In the genomic region with DNA sequence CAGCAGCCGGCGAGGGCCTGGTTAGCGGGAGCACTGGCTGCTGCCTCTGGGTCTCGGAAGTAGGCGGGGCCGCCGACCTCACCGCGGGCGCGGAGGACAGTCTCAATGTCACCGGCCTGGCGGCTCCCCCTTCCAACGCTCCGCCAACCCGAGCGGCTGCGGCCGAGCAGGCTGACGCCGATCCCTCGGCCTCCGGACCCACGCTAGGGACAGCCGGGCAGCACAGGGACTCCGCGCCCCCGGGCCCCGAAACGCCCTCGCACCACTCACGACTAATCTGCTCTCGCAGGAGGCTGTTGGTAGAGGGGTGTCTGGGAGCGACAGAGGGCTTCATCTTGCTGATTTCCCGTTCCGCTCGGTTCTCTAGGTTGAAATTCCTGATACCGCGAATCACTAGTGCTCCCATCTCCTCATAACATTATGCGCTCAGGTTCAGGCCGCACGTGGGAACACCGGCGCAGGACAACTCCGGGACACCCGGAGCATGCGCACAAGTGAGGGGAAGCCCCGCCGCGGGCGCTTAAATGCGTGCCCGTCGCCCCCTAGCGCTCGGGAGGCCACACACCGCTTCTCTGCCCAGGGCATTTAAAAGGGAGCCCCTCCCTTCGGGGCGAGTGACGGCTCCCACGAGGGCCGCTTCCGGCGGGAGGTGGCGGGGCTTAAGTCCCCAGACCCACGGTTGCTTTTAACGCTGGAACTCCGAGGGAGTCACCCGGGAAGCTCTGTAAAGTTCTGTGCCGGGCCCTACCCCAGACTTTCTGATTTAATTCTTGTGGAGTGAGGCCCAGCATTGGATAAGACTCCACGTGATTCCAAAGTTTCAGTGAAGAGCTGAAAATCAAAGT, we compare ENCODE assay signal across 1 cellular context.
A peak's percentile ranks its signal among the peaks of the same experiment; 100 is the strongest.
TF ChIP-seq lines count a peak whose summit lies in the region.

A gene (minus strand): TSS at position 496 of the 845 bp plus-strand sequence. CDS start 90 bp downstream, at position 406.

TF ChIP-seq in K562, 482 proteins besides CTCF, POLR2A, EP300 and RAD21 (continued from another document and continues in another):
- no peak for TF ChIP-seq PYGO2 (tag; IDR thresholded peaks at IDR 0.05)
- no peak for TF ChIP-seq HNRNPUL1 (IDR thresholded peaks at IDR 0.05; ENCODE audit: low read length)
- no peak for TF ChIP-seq RHOXF2B (CRISPR knock-in tag; conservative IDR thresholded peaks at IDR 0.05)
- no peak for TF ChIP-seq NONO (IDR thresholded peaks at IDR 0.05; ENCODE audit: low read depth in 2 of 2, low read length in 1 of 2)
- TF ChIP-seq MEF2D (tag; conservative IDR thresholded peaks at IDR 0.05; ENCODE audit: low read depth): no peak
- TF ChIP-seq POLR2B (IDR thresholded peaks at IDR 0.05; ENCODE audit: low read depth, partially characterized antibody): peak; percentile 64
- TF ChIP-seq, protein P1, sequence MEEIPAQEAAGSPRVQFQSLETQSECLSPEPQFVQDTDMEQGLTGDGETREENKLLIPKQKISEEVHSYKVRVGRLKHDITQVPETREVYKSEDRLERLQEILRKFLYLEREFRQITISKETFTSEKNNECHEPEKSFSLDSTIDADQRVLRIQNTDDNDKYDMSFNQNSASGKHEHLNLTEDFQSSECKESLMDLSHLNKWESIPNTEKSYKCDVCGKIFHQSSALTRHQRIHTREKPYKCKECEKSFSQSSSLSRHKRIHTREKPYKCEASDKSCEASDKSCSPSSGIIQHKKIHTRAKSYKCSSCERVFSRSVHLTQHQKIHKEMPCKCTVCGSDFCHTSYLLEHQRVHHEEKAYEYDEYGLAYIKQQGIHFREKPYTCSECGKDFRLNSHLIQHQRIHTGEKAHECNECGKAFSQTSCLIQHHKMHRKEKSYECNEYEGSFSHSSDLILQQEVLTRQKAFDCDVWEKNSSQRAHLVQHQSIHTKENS (CRISPR knock-in tag; IDR thresholded peaks at IDR 0.05): no peak
- TF ChIP-seq ZNF551 (CRISPR knock-in tag; IDR thresholded peaks at IDR 0.05): no peak
- TF ChIP-seq NR3C1 (CRISPR knock-in tag; IDR thresholded peaks at IDR 0.05): no peak
- peak; percentile 86; the same call in 1 of the 2 replicates for TF ChIP-seq PHF8 (IDR thresholded peaks at IDR 0.05; ENCODE audit: borderline replicate concordance, low read length)
- no peak for TF ChIP-seq DACH1 (IDR thresholded peaks at IDR 0.05; ENCODE audit: partially characterized antibody)
- TF ChIP-seq, protein P2, sequence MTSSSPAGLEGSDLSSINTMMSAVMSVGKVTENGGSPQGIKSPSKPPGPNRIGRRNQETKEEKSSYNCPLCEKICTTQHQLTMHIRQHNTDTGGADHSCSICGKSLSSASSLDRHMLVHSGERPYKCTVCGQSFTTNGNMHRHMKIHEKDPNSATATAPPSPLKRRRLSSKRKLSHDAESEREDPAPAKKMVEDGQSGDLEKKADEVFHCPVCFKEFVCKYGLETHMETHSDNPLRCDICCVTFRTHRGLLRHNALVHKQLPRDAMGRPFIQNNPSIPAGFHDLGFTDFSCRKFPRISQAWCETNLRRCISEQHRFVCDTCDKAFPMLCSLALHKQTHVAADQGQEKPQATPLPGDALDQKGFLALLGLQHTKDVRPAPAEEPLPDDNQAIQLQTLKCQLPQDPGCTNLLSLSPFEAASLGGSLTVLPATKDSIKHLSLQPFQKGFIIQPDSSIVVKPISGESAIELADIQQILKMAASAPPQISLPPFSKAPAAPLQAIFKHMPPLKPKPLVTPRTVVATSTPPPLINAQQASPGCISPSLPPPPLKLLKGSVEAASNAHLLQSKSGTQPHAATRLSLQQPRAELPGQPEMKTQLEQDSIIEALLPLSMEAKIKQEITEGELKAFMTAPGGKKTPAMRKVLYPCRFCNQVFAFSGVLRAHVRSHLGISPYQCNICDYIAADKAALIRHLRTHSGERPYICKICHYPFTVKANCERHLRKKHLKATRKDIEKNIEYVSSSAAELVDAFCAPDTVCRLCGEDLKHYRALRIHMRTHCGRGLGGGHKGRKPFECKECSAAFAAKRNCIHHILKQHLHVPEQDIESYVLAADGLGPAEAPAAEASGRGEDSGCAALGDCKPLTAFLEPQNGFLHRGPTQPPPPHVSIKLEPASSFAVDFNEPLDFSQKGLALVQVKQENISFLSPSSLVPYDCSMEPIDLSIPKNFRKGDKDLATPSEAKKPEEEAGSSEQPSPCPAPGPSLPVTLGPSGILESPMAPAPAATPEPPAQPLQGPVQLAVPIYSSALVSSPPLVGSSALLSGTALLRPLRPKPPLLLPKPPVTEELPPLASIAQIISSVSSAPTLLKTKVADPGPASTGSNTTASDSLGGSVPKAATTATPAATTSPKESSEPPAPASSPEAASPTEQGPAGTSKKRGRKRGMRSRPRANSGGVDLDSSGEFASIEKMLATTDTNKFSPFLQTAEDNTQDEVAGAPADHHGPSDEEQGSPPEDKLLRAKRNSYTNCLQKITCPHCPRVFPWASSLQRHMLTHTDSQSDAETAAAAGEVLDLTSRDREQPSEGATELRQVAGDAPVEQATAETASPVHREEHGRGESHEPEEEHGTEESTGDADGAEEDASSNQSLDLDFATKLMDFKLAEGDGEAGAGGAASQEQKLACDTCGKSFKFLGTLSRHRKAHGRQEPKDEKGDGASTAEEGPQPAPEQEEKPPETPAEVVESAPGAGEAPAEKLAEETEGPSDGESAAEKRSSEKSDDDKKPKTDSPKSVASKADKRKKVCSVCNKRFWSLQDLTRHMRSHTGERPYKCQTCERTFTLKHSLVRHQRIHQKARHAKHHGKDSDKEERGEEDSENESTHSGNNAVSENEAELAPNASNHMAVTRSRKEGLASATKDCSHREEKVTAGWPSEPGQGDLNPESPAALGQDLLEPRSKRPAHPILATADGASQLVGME (CRISPR knock-in tag; IDR thresholded peaks at IDR 0.05): 0 out of 2 replicates have a peak, but pooled peaks have one; percentile 13
- no peak for TF ChIP-seq ETS2 (tag; IDR thresholded peaks at IDR 0.05; ENCODE audit: borderline replicate concordance, poor library complexity, severe bottlenecking)
- TF ChIP-seq, protein P3, sequence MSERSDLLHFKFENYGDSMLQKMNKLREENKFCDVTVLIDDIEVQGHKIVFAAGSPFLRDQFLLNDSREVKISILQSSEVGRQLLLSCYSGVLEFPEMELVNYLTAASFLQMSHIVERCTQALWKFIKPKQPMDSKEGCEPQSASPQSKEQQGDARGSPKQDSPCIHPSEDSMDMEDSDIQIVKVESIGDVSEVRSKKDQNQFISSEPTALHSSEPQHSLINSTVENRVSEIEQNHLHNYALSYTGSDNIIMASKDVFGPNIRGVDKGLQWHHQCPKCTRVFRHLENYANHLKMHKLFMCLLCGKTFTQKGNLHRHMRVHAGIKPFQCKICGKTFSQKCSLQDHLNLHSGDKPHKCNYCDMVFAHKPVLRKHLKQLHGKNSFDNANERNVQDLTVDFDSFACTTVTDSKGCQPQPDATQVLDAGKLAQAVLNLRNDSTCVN (CRISPR knock-in tag; IDR thresholded peaks at IDR 0.05): no peak
- 0 out of 2 replicates have a peak, but pooled peaks have one; percentile 41 for TF ChIP-seq SIN3B (IDR thresholded peaks at IDR 0.05; ENCODE audit: low read depth)
- TF ChIP-seq SLC30A9 (CRISPR knock-in tag; IDR thresholded peaks at IDR 0.05): no peak
- peak; percentile 84 for TF ChIP-seq POLR2AphosphoS5 (IDR thresholded peaks at IDR 0.05; ENCODE audit: control insufficient read depth, insufficient read depth, low read depth, low read length)
- no peak for TF ChIP-seq MCM5 (IDR thresholded peaks at IDR 0.05; ENCODE audit: low read depth)
- TF ChIP-seq NFXL1 (CRISPR knock-in tag; IDR thresholded peaks at IDR 0.05): no peak
- TF ChIP-seq ELF1 (tag; IDR thresholded peaks at IDR 0.05): peak; percentile 29; the same call in 1 of the 2 replicates
- no peak for TF ChIP-seq SPI1 (IDR thresholded peaks at IDR 0.05; ENCODE audit: borderline replicate concordance, low read depth, low read length)
- TF ChIP-seq, protein P4, sequence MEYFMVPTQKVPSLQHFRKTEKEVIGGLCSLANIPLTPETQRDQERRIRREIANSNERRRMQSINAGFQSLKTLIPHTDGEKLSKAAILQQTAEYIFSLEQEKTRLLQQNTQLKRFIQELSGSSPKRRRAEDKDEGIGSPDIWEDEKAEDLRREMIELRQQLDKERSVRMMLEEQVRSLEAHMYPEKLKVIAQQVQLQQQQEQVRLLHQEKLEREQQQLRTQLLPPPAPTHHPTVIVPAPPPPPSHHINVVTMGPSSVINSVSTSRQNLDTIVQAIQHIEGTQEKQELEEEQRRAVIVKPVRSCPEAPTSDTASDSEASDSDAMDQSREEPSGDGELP (CRISPR knock-in tag; IDR thresholded peaks at IDR 0.05; ENCODE audit: borderline replicate concordance): peak; percentile 75; the same call in 1 of the 2 replicates
- TF ChIP-seq, protein P5, sequence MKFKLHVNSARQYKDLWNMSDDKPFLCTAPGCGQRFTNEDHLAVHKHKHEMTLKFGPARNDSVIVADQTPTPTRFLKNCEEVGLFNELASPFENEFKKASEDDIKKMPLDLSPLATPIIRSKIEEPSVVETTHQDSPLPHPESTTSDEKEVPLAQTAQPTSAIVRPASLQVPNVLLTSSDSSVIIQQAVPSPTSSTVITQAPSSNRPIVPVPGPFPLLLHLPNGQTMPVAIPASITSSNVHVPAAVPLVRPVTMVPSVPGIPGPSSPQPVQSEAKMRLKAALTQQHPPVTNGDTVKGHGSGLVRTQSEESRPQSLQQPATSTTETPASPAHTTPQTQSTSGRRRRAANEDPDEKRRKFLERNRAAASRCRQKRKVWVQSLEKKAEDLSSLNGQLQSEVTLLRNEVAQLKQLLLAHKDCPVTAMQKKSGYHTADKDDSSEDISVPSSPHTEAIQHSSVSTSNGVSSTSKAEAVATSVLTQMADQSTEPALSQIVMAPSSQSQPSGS (CRISPR knock-in tag; IDR thresholded peaks at IDR 0.05): no peak
- no peak for TF ChIP-seq TCF3 (CRISPR knock-in tag; IDR thresholded peaks at IDR 0.05)
- TF ChIP-seq NCOA4 (IDR thresholded peaks at IDR 0.05; ENCODE audit: partially characterized antibody): no peak
- TF ChIP-seq FOSL1 (tag; conservative IDR thresholded peaks at IDR 0.05): no peak
- TF ChIP-seq, protein P6, sequence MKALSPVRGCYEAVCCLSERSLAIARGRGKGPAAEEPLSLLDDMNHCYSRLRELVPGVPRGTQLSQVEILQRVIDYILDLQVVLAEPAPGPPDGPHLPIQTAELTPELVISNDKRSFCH (CRISPR knock-in tag; IDR thresholded peaks at IDR 0.05): no peak
- TF ChIP-seq, protein P6 (tag; IDR thresholded peaks at IDR 0.05): no peak
- TF ChIP-seq DNMT1 (IDR thresholded peaks at IDR 0.05): no peak
- no peak for TF ChIP-seq HNRNPH1 (optimal IDR thresholded peaks at IDR 0.05; ENCODE audit: low read depth, low read length)
- no peak for TF ChIP-seq XRCC4 (IDR thresholded peaks at IDR 0.05; ENCODE audit: extremely low read depth, insufficient read depth, insufficient read length)
- TF ChIP-seq, protein P7, sequence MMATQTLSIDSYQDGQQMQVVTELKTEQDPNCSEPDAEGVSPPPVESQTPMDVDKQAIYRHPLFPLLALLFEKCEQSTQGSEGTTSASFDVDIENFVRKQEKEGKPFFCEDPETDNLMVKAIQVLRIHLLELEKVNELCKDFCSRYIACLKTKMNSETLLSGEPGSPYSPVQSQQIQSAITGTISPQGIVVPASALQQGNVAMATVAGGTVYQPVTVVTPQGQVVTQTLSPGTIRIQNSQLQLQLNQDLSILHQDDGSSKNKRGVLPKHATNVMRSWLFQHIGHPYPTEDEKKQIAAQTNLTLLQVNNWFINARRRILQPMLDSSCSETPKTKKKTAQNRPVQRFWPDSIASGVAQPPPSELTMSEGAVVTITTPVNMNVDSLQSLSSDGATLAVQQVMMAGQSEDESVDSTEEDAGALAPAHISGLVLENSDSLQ (IDR thresholded peaks at IDR 0.05): peak; percentile 67
- peak; percentile 77 for TF ChIP-seq BHLHE40 (IDR thresholded peaks at IDR 0.05; ENCODE audit: low read length)
- TF ChIP-seq, protein P8, sequence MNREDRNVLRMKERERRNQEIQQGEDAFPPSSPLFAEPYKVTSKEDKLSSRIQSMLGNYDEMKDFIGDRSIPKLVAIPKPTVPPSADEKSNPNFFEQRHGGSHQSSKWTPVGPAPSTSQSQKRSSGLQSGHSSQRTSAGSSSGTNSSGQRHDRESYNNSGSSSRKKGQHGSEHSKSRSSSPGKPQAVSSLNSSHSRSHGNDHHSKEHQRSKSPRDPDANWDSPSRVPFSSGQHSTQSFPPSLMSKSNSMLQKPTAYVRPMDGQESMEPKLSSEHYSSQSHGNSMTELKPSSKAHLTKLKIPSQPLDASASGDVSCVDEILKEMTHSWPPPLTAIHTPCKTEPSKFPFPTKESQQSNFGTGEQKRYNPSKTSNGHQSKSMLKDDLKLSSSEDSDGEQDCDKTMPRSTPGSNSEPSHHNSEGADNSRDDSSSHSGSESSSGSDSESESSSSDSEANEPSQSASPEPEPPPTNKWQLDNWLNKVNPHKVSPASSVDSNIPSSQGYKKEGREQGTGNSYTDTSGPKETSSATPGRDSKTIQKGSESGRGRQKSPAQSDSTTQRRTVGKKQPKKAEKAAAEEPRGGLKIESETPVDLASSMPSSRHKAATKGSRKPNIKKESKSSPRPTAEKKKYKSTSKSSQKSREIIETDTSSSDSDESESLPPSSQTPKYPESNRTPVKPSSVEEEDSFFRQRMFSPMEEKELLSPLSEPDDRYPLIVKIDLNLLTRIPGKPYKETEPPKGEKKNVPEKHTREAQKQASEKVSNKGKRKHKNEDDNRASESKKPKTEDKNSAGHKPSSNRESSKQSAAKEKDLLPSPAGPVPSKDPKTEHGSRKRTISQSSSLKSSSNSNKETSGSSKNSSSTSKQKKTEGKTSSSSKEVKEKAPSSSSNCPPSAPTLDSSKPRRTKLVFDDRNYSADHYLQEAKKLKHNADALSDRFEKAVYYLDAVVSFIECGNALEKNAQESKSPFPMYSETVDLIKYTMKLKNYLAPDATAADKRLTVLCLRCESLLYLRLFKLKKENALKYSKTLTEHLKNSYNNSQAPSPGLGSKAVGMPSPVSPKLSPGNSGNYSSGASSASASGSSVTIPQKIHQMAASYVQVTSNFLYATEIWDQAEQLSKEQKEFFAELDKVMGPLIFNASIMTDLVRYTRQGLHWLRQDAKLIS (CRISPR knock-in tag; IDR thresholded peaks at IDR 0.05): no peak
- no peak for TF ChIP-seq RBM34 (IDR thresholded peaks at IDR 0.05; ENCODE audit: borderline replicate concordance, insufficient read depth, low read length)
- peak; percentile 72 for TF ChIP-seq ATF7 (IDR thresholded peaks at IDR 0.05)
- TF ChIP-seq, protein P9, sequence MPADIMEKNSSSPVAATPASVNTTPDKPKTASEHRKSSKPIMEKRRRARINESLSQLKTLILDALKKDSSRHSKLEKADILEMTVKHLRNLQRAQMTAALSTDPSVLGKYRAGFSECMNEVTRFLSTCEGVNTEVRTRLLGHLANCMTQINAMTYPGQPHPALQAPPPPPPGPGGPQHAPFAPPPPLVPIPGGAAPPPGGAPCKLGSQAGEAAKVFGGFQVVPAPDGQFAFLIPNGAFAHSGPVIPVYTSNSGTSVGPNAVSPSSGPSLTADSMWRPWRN (IDR thresholded peaks at IDR 0.05; ENCODE audit: low read depth): no peak
- TF ChIP-seq ZKSCAN1 (IDR thresholded peaks at IDR 0.05; ENCODE audit: low read depth, low read length): no peak
- no peak for TF ChIP-seq CEBPB (tag; IDR thresholded peaks at IDR 0.05)
- TF ChIP-seq SIN3A (IDR thresholded peaks at IDR 0.05; ENCODE audit: borderline replicate concordance in 2 of 2, control insufficient read depth in 1 of 2, low read depth in 2 of 2, low read length in 2 of 2): peak; percentile 46 to 92
- TF ChIP-seq, protein P10, sequence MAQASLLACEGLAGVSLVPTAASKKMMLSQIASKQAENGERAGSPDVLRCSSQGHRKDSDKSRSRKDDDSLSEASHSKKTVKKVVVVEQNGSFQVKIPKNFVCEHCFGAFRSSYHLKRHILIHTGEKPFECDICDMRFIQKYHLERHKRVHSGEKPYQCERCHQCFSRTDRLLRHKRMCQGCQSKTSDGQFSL (CRISPR knock-in tag; IDR thresholded peaks at IDR 0.05): no peak; the same call in 1 of the 2 replicates
- TF ChIP-seq, protein P10 (tag; IDR thresholded peaks at IDR 0.05): no peak
